Comparison of ENCODE assay signal across 1 cellular context in the genomic region with DNA sequence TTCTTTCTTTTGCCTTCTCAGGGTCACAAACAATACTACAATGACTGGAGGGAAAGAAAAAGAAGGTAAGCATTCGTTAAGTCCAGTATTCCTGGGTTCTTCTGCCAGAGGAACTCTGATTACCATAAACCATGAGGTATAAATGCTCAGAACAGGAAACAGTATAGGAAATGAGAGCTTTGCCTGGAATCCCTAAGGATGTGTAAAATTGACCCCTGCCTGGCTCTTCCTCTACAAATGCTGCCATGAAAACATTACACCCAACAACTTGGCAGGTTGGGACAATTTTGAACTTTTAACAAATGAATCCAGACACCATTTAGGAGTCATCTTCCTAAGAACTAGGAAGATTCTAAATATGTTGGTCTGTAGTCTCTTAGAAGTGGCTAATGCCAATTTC.
TF ChIP-seq lines count a peak whose summit lies in the region.

No MANE protein-coding gene starts in this region.

TF ChIP-seq in endothelial cell of umbilical vein, 7 proteins besides CTCF, POLR2A, EP300 and RAD21:
- TF ChIP-seq GATA2 (IDR thresholded peaks at IDR 0.05; ENCODE audit: insufficient read depth, insufficient read length, low read depth, low read length) (no peak), EZH2 (IDR thresholded peaks at IDR 0.05; ENCODE audit: borderline replicate concordance, low read depth, low read length, severe bottlenecking) (no peak), POLR2AphosphoS5 (IDR thresholded peaks at IDR 0.05; ENCODE audit: insufficient read depth, low read depth, low read length) (no peak), JUN (IDR thresholded peaks at IDR 0.05; ENCODE audit: borderline replicate concordance, insufficient read depth, insufficient read length, low read depth) (no peak), FOS (IDR thresholded peaks at IDR 0.05; ENCODE audit: borderline replicate concordance, insufficient read depth, low read length) (no peak), MYC (IDR thresholded peaks at IDR 0.05; ENCODE audit: low read depth, low read length) (no peak)
- TF ChIP-seq, protein P1, sequence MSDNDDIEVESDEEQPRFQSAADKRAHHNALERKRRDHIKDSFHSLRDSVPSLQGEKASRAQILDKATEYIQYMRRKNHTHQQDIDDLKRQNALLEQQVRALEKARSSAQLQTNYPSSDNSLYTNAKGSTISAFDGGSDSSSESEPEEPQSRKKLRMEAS (IDR thresholded peaks at IDR 0.05; ENCODE audit: insufficient read depth, insufficient read length): no peak
